Comparison of ENCODE assay signal across 23 cellular contexts in the genomic region with DNA sequence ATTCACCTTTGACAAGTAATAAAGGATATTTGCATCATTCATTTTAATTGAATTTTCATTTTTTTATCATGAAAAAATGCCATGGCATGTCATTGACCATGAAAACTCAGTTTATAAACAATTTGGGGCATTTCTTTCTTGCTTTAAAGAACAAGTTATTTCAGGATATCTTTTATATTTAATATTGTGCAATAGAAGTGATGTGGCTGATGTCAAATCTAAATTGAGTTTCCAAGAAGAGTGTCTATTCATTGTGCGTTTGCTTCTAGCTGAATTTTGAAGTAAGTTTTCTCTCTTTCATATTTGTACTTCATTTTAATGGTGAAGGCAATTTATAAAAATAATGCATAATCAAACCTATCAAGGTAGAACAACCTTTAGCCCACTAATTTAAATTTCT. TPM values are rescaled to one million over a fixed set of nuclear protein-coding genes. Genes with fewer than 3 reads are reported as not detected.
DNase-seq lines count a peak whose midpoint lies in the region; ATAC-seq and FAIRE-seq lines count a peak whose summit lies in the region.
"Had no signal": no experiment of that assay in that cellular context is flagged by ENCODE, and none has a peak within 500 bp of the region (broad histone marks: within the 10 kb centered on the region; RNA-seq: fewer than 3 reads in every experiment).

No MANE protein-coding gene starts in this region.

- H3K27ac Mint-ChIP-seq in activated T-cell treated with anti-CD3 and anti-CD28 coated beads, Interleukin-2, amount 50 U/mL, for 72 hours = no peak overlapping the region
- H3K27ac Mint-ChIP-seq: CD14-positive monocyte; CD4-positive, alpha-beta T cell; CD8-positive, alpha-beta memory T cell had no signal

- intact Hi-C loops in sciatic nerve (cut with DNase I) = no loop called here

- FAIRE-seq in GM19239 (lab: Jason Lieb, UNC) (peak; percentile 4), frontal cortex (lab: Jason Lieb, UNC) (peak; percentile 3)
- FAIRE-seq: A204.1, GM12891, GM18507, H54 had no signal

- ATAC-seq in sciatic nerve = no peak
- ATAC-seq in activated T-cell treated with anti-CD3 and anti-CD28 coated beads, Interleukin-2, amount 50 U/mL, for 72 hours (replicated peaks in 1 of 2) = no peak

- H3K27ac ChIP-seq in caudate nucleus (ENCODE audit: low read depth, low read length) = peak overlapping the region; percentile 46
- peak overlapping the region; percentile 30 for H3K27ac ChIP-seq in substantia nigra (ENCODE audit: low read depth, low read length, poor library complexity, severe bottlenecking)
- H3K27ac ChIP-seq: 22Rv1; BLaER1 treated with 17β-estradiol and CSF1 and Interleukin-3, amounts not matched to agents 10 nM and 100 nM had no signal

- H3K4me1 Mint-ChIP-seq in activated T-cell treated with anti-CD3 and anti-CD28 coated beads, Interleukin-2, amount 50 U/mL, for 72 hours (ENCODE audit: low read depth) = no peaks in the 10 kb centered on the region
- H3K4me1 Mint-ChIP-seq: CD14-positive monocyte; CD8-positive, alpha-beta memory T cell had no signal

- DNase-seq in GM19239 (ENCODE audit: insufficient read length, low spot score) = no peak
- DNase-seq in caudate nucleus (lab: John Stamatoyannopoulos, UW) = no peak
- DNase-seq in frontal cortex (ENCODE audit: low spot score in 2 of 2) = no peak
- DNase-seq in substantia nigra (lab: John Stamatoyannopoulos, UW) = no peak
- DNase-seq in sciatic nerve (ENCODE audit: low spot score) = no peak
- no peak for DNase-seq in islet precursor cell
- no peak for DNase-seq in activated T-cell treated with anti-CD3 and anti-CD28 coated beads, Interleukin-2, amount 50 U/mL, for 72 hours
- DNase-seq: AML-193; BE2C; CD4-positive, alpha-beta T cell; CD8-positive, alpha-beta memory T cell; DMS53; DMS79 treated with DMSO at 0.1 percent for 48 hours; GF-D8; GOT3; HFFc6 had no signal

- no peak overlapping the region for H3K4me3 Mint-ChIP-seq in activated T-cell treated with anti-CD3 and anti-CD28 coated beads, Interleukin-2, amount 50 U/mL, for 72 hours
- H3K4me3 Mint-ChIP-seq: CD14-positive monocyte; CD4-positive, alpha-beta T cell; CD8-positive, alpha-beta memory T cell; HFFc6 had no signal

- H3K36me3 Mint-ChIP-seq in activated T-cell treated with anti-CD3 and anti-CD28 coated beads, Interleukin-2, amount 50 U/mL, for 72 hours (ENCODE audit: insufficient read depth in 2 of 2) = no peaks in the 10 kb centered on the region
- H3K36me3 Mint-ChIP-seq: CD14-positive monocyte; CD8-positive, alpha-beta memory T cell had no signal

- H3K27me3 Mint-ChIP-seq in activated T-cell treated with anti-CD3 and anti-CD28 coated beads, Interleukin-2, amount 50 U/mL, for 72 hours (ENCODE audit: low read depth) = no peaks in the 10 kb centered on the region
- H3K27me3 Mint-ChIP-seq: CD4-positive, alpha-beta T cell; CD8-positive, alpha-beta memory T cell had no signal

- no peaks in the 10 kb centered on the region for H3K9me3 Mint-ChIP-seq in activated T-cell treated with anti-CD3 and anti-CD28 coated beads, Interleukin-2, amount 50 U/mL, for 72 hours
- H3K9me3 Mint-ChIP-seq: CD14-positive monocyte; CD4-positive, alpha-beta T cell; CD8-positive, alpha-beta memory T cell; HFFc6 had no signal

RNA-seq across cellular contexts. Expression of gene MACIR, which starts 30.5 kb away (rescaled TPM):
- 58.7 TPM for total RNA-seq in frontal cortex
- total RNA-seq in sciatic nerve = 24.2 TPM
- 1 to 10 TPM; 6.0 to 6.4 TPM for total RNA-seq in activated T-cell treated with anti-CD3 and anti-CD28 coated beads, Interleukin-2, amount 50 U/mL, for 72 hours
